In the genomic region with DNA sequence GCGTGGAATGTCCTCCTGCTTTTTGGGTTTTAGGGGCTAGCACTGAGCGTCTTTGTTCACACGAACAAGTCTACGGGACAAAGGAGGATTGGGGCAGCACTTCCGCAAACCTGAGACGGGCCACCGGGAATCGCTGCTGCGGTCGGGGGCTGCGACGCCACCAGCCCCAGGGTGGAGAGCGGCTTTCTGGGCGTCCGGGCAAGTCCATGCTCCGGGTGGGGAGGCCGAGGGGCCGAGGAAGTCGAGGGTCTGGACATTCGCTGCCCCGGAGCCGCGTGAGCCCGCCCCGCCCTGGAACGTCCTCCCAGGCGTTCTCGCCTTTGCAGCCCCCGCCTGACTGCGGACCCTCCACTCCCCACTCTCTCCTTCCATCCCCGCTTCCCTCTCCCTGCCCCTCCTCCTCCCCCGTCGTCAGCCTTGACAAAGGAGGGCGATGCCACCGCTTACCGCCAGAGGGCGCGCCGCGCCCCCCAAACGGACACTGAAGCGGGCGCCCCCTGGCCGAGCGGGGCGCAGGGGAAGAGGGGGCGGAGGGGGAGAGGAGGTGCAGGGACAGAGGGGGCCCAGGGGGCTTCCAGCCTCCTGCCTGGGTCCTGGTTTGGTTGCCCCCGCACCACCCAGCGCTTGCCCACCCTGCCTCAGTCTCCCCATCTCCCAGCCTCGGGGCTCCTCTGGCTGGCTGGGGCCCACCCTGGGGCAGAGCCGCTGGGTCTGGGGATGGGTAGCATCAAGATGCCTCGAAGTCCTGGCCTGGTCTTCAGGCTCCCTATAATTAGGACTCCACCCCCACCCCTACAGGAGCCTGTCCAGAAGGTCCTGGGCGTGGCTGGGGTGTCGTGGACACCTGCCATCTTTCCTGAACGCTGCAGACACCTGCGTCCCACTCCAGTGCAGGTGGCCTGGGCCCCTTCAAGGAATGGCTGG, we compare ENCODE assay signal across 8 cellular contexts. TPM values are rescaled to one million over a fixed set of nuclear protein-coding genes. Genes with fewer than 3 reads are reported as not detected.
DNase-seq lines count a peak whose midpoint lies in the region; ATAC-seq and TF ChIP-seq lines count a peak whose summit lies in the region.

No MANE protein-coding gene starts in this region.

- DNase-seq in NCI-H2081 (lab: John Stamatoyannopoulos, UW): peak; percentile 39 to 47
- DNase-seq in NCI-H2081 treated with DMSO at 0.1 percent for 48 hours (lab: John Stamatoyannopoulos, UW): no peak
- peak; percentile 70 for DNase-seq in UCSD-AML1 (lab: John Stamatoyannopoulos, UW; ENCODE audit: unreplicated experiment)
- no peak for DNase-seq in breast epithelium (ENCODE audit: low spot score in 2 of 2)
- DNase-seq in inferior parietal cortex (ENCODE audit: extremely low spot score): peak; percentile 77
- peak; percentile 91 for DNase-seq in spleen

- no peak for TF ChIP-seq POLR2A in breast epithelium (IDR thresholded peaks at IDR 0.05)
- no peak for TF ChIP-seq POLR2A in spleen (IDR thresholded peaks at IDR 0.05)

- TF ChIP-seq CTCF in breast epithelium (IDR thresholded peaks at IDR 0.05): peak; percentile 81 to 95 (median 91)
- peak; percentile 92 to 99 (median 96) for TF ChIP-seq CTCF in spleen (IDR thresholded peaks at IDR 0.05 in 8 of 11, conservative IDR thresholded peaks at IDR 0.05 in 3 of 11)

- WGBS in spleen, 5 donors: 4 to 11% (median 8%) methylated on average over 39 to 55 of the region's 56 CpGs

- no peaks in the 10 kb centered on the region for H3K4me1 ChIP-seq in HUES48 (ENCODE audit: control insufficient read depth, insufficient read depth, low read length)
- H3K4me1 ChIP-seq in breast epithelium: no peaks in the 10 kb centered on the region
- H3K4me1 ChIP-seq in spleen: peaks cover 6 to 48% (median 22%) of the 10 kb centered on the region in 6 donors

- H3K9me3 ChIP-seq in HUES48 (ENCODE audit: control insufficient read depth, insufficient read depth, low read length) (peaks cover 13% of the 10 kb centered on the region), breast epithelium (peaks cover 2 to 3% of the 10 kb centered on the region in 2 donors), spleen (peaks cover 0 to 25% (median 10%) of the 10 kb centered on the region in 8 donors)

- no peak overlapping the region for H3K9ac ChIP-seq in HUES48 (ENCODE audit: low read depth, low read length)

- H3K4me3 ChIP-seq in HUES48 (ENCODE audit: low read depth, low read length) (peak overlapping the region; percentile 90), breast epithelium (peak overlapping the region; percentile 33 to 68 (median 46)), spleen (peak overlapping the region; percentile 35 to 70 (median 40))

- intact Hi-C loops in breast epithelium (cut with DNase I; ENCODE audit: low total_unique reads): loop anchor here (1.0 to 10.0 kb wide), 2 partner anchors 22 to 54 kb away; no protein-coding TSS in a partner anchor
- intact Hi-C loops in spleen (cut with DNase I; ENCODE audit: low total_unique reads): loop anchor here (5.0 kb wide), 1 partner anchor 57 kb away; no protein-coding TSS in a partner anchor

- ATAC-seq in HG03521 (IDR thresholded peaks at IDR 0.05; ENCODE audit: unreplicated experiment): no peak

- peaks cover 8% of the 10 kb centered on the region for H3K27me3 ChIP-seq in HUES48 (ENCODE audit: control insufficient read depth, insufficient read depth, low read length)
- H3K27me3 ChIP-seq in breast epithelium: no peaks in the 10 kb centered on the region
- H3K27me3 ChIP-seq in spleen (replicated peaks in 1 of 7): peaks cover 0 to 9% (median 0%) of the 10 kb centered on the region in 7 donors

- H3K27ac ChIP-seq in HUES48 (ENCODE audit: low read depth, low read length): no peak overlapping the region
- no peak overlapping the region for H3K27ac ChIP-seq in breast epithelium
- H3K27ac ChIP-seq in spleen: peak overlapping the region in 7 of 8 donors; percentile 29 to 77 (median 60)

- no peaks in the 10 kb centered on the region for H3K36me3 ChIP-seq in HUES48 (ENCODE audit: control insufficient read depth, insufficient read depth, low read length)
- no peaks in the 10 kb centered on the region for H3K36me3 ChIP-seq in breast epithelium
- H3K36me3 ChIP-seq in spleen: no peaks in the 10 kb centered on the region

RNA-seq across cellular contexts. Expression of a gene that starts 39.1 kb away (rescaled TPM):
- total RNA-seq in breast epithelium (10 to 100 TPM; 31.0 to 70.9 (median 51.5) TPM), spleen (100 to 1,000 TPM in 3 of 7 donors, 10 to 100 TPM in 4; 66.9 to 110 (median 96.4) TPM)
- 100 to 1,000 TPM in 2 of 3 donors, 10 to 100 TPM in 1; 56.6 to 120 (median 102) TPM for polyA plus RNA-seq in spleen

RNA-seq across cellular contexts. Expression of a gene that starts 45.7 kb away (rescaled TPM):
- total RNA-seq in breast epithelium: not detected
- total RNA-seq in spleen: not detected
- polyA plus RNA-seq in spleen: under 1 TPM in 1 of 3 donors, not detected in 2; 0.08 TPM

Comparison
In these comparisons a context has a peak if more than half of its experiments do, and no peak if none do; other contexts are left out.
1. DNase-seq: peak in NCI-H2081 (2 of 2), UCSD-AML1 (single experiment), inferior parietal cortex (single experiment) and spleen (single experiment); none in NCI-H2081 treated with DMSO at 0.1 percent for 48 hours (single experiment) and breast epithelium (0 of 2).
2. H3K27ac ChIP-seq: peak in spleen (7 of 8); none in HUES48 (single experiment) and breast epithelium (0 of 2).
3. H3K4me3 ChIP-seq: peak in every context shown above with its lines; median percentile 90 in HUES48; 46 in breast epithelium; 40 in spleen.